ENCODE assay signal across 1 cellular context in the genomic region with DNA sequence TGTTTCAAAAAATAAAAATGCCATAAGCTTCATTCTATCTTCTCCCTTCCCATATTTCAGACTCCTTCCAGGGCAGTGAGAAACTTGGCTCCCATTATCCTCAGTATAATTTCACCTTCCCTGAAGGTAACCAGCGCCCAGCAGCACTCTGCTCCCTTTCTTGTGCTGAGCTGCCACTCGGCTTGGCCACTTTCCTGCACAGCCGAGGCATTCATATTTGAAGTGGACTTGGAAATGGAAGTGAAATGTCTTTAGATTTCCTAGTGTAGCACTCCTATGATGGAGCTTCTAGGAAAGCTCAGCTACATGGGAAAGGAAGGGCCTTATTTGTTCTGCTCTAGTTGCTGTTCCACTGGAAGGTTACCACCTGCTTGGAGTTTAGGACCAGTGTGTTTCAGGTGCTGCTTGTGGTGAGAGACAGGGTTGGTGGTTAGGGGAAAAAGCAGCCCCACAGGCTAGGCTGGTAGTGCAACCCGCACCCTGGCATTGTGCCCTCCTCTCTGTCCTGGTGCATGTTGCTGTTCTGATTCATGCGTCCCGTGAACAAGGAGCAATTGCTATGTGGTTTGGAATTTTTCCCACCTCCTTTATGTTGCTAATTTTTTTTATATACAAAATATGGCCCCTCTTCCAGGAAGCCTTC.
TF ChIP-seq lines count a peak whose summit lies in the region.

No MANE protein-coding gene starts in this region.

TF ChIP-seq in WTC11, 78 proteins besides CTCF, POLR2A, EP300 and RAD21 (continued from another document):
- TF ChIP-seq ATF2 (CRISPR knock-in tag; IDR thresholded peaks at IDR 0.05; ENCODE audit: borderline replicate concordance, low read depth): no peak
- TF ChIP-seq ZNF219 (CRISPR knock-in tag; IDR thresholded peaks at IDR 0.05; ENCODE audit: borderline replicate concordance): no peak
- TF ChIP-seq EMX1 (CRISPR knock-in tag; IDR thresholded peaks at IDR 0.05): no peak
- TF ChIP-seq, protein P1, sequence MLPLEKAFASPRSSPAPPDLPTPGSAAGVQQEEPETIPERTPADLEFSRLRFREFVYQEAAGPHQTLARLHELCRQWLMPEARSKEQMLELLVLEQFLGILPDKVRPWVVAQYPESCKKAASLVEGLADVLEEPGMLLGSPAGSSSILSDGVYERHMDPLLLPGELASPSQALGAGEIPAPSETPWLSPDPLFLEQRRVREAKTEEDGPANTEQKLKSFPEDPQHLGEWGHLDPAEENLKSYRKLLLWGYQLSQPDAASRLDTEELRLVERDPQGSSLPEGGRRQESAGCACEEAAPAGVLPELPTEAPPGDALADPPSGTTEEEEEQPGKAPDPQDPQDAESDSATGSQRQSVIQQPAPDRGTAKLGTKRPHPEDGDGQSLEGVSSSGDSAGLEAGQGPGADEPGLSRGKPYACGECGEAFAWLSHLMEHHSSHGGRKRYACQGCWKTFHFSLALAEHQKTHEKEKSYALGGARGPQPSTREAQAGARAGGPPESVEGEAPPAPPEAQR (CRISPR knock-in tag; IDR thresholded peaks at IDR 0.05): no peak
- TF ChIP-seq ZNF416 (CRISPR knock-in tag; IDR thresholded peaks at IDR 0.05): no peak
- TF ChIP-seq RORB (CRISPR knock-in tag; IDR thresholded peaks at IDR 0.05): no peak
